Comparison of ENCODE assay signal across 28 cellular contexts in genomic region chr14:49187799-49188198, GRCh38.
DNase-seq lines count a peak whose midpoint lies in the region; ATAC-seq, FAIRE-seq and TF ChIP-seq lines count a peak whose summit lies in the region.
"Had no signal": no experiment of that assay in that cellular context is flagged by ENCODE, and none has a peak within 500 bp of the region (broad histone marks: within the 10 kb centered on the region; RNA-seq: fewer than 3 reads in every experiment).

No MANE protein-coding gene starts in this region.

- TF ChIP-seq CTCF in GM23338 (conservative IDR thresholded peaks at IDR 0.05; ENCODE audit: low read depth in 2 of 2), result no peak
- no peak for TF ChIP-seq CTCF in WTC11 (IDR thresholded peaks at IDR 0.05)
- no peak for TF ChIP-seq CTCF in H1 (IDR thresholded peaks at IDR 0.05; ENCODE audit: control extremely low read depth in 1 of 3, insufficient read depth in 1 of 3, low read depth in 1 of 3, low read length in 3 of 3)
- TF ChIP-seq CTCF in neural progenitor cell (IDR thresholded peaks at IDR 0.05), result no peak
- no peak for TF ChIP-seq CTCF in RWPE1 (conservative IDR thresholded peaks at IDR 0.05; ENCODE audit: low read depth)

- H3K9me3 ChIP-seq in H1 (ENCODE audit: insufficient read depth in 2 of 2, low read depth in 1 of 2, low read length in 1 of 2), result no peaks in the 10 kb centered on the region
- no peaks in the 10 kb centered on the region for H3K9me3 ChIP-seq in neural progenitor cell (ENCODE audit: low read depth)
- H3K9me3 ChIP-seq: BE2C, BLaER1 had no signal

- CTCF ChIA-PET in WTC11 (lab: Charles Lee) (no interaction called here), H1 (lab: Charles Lee; ENCODE audit: partially characterized antibody) (interaction anchor here (1.0 to 1.1 kb wide), 2 partner anchors 116 to 119 kb away, joined by 3 read pairs; no protein-coding TSS in a partner anchor), RWPE1 (lab: Yijun Ruan, JAX) (no interaction called here)

- no peak overlapping the region for H4K8ac ChIP-seq in H1 (ENCODE audit: extremely low read depth, insufficient read depth, low read length)

- H2AFZ ChIP-seq in GM23338 (no peak overlapping the region), H1 (ENCODE audit: low read length) (no peak overlapping the region), neural progenitor cell (replicated peaks) (no peak overlapping the region)

- no peak overlapping the region for H2BK12ac ChIP-seq in H1 (ENCODE audit: low read depth, low read length)

- H3K9me3 Mint-ChIP-seq in GM23338 (peaks cover 7% of the 10 kb centered on the region; the same call in 2 of the 3 replicates), WTC11 (peaks cover 53% of the 10 kb centered on the region), neural progenitor cell (peaks cover 27% of the 10 kb centered on the region)

- no peak overlapping the region for H2BK5ac ChIP-seq in H1 (ENCODE audit: low read depth, low read length)

- H3K27ac Mint-ChIP-seq in GM23338, result no peak overlapping the region
- no peak overlapping the region for H3K27ac Mint-ChIP-seq in WTC11
- H3K27ac Mint-ChIP-seq in neural progenitor cell, result peak overlapping the region; percentile 39
- H3K27ac Mint-ChIP-seq: CD14-positive monocyte; CD4-positive, alpha-beta memory T cell; CD4-positive, CD25-positive, alpha-beta regulatory T cell; CD8-positive, alpha-beta memory T cell had no signal

- no peak overlapping the region for H3K4ac ChIP-seq in H1 (replicated peaks; ENCODE audit: insufficient read length, low read depth, low read length)

- no peak for TF ChIP-seq RAD21 in H1 (IDR thresholded peaks at IDR 0.05 in 1 of 2, conservative IDR thresholded peaks at IDR 0.05 in 1 of 2; ENCODE audit: low read depth in 2 of 2, low read length in 2 of 2)

- no peak overlapping the region for H2BK120ac ChIP-seq in H1 (replicated peaks; ENCODE audit: low read depth, low read length)

- H2BK15ac ChIP-seq in H1 (ENCODE audit: low read length), result no peak overlapping the region

- H4K5ac ChIP-seq in H1 (ENCODE audit: insufficient read length, low read depth, low read length), result no peak overlapping the region

- no peak overlapping the region for H2BK20ac ChIP-seq in H1 (ENCODE audit: low read length)

- H2AK5ac ChIP-seq in H1 (ENCODE audit: low read depth, low read length), result no peak overlapping the region

- H3K9ac ChIP-seq in H1 (replicated peaks in 1 of 4; ENCODE audit: extremely low read depth in 1 of 4, low read depth in 3 of 4, low read length in 3 of 4), result no peak overlapping the region
- H3K9ac ChIP-seq in neural progenitor cell, result no peak overlapping the region
- H3K9ac ChIP-seq: BLaER1 had no signal

- H3K27me3 Mint-ChIP-seq in GM23338 (ENCODE audit: insufficient read depth, low read depth, poor library complexity) (no peaks in the 10 kb centered on the region), WTC11 (ENCODE audit: low read depth) (no peaks in the 10 kb centered on the region), neural progenitor cell (ENCODE audit: insufficient read depth, low read depth) (peaks cover 5% of the 10 kb centered on the region)
- H3K27me3 Mint-ChIP-seq: CD4-positive, alpha-beta memory T cell; CD4-positive, CD25-positive, alpha-beta regulatory T cell had no signal

- H3K36me3 ChIP-seq in GM23338 (ENCODE audit: insufficient read depth) (no peaks in the 10 kb centered on the region), H1 (ENCODE audit: control insufficient read depth in 2 of 4, insufficient read depth in 4 of 4, low read length in 3 of 4) (no peaks in the 10 kb centered on the region), neural progenitor cell (no peaks in the 10 kb centered on the region)
- H3K36me3 ChIP-seq: BE2C, BLaER1 had no signal

- no peak for TF ChIP-seq POLR2A in H1 (IDR thresholded peaks at IDR 0.05; ENCODE audit: control extremely low read depth in 1 of 2, low read depth in 2 of 2, low read length in 2 of 2)

- H3K36me3 Mint-ChIP-seq in GM23338 (ENCODE audit: low read depth) (no peaks in the 10 kb centered on the region), WTC11 (peaks cover 8% of the 10 kb centered on the region; the same call in 1 of the 2 replicates), neural progenitor cell (peaks cover 12% of the 10 kb centered on the region)
- H3K36me3 Mint-ChIP-seq: CD14-positive monocyte; CD4-positive, alpha-beta memory T cell; CD4-positive, CD25-positive, alpha-beta regulatory T cell; CD8-positive, alpha-beta memory T cell had no signal

- H4K20me1 ChIP-seq in GM23338 (replicated peaks; ENCODE audit: insufficient read depth) (no peaks in the 10 kb centered on the region), H1 (replicated peaks in 1 of 2; ENCODE audit: control insufficient read depth in 1 of 2, insufficient read depth in 2 of 2, low read length in 2 of 2) (no peaks in the 10 kb centered on the region), neural progenitor cell (ENCODE audit: low read depth) (no peaks in the 10 kb centered on the region)
- H4K20me1 ChIP-seq: BLaER1 had no signal

- POLR2A ChIA-PET in WTC11 (lab: Charles Lee), result no interaction called here
- POLR2A ChIA-PET in H1 (lab: Charles Lee; ENCODE audit: partially characterized antibody), result no interaction called here
- POLR2A ChIA-PET in RWPE1 (lab: Yijun Ruan, JAX; ENCODE audit: low non-redundant PET), result no interaction called here

- no peak overlapping the region for H3K23ac ChIP-seq in H1 (ENCODE audit: insufficient read length)

- H3K4me2 ChIP-seq in GM23338, result no peak overlapping the region
- no peak overlapping the region for H3K4me2 ChIP-seq in H1 (ENCODE audit: insufficient read depth in 1 of 2, low read depth in 2 of 2, low read length in 2 of 2)
- no peak overlapping the region for H3K4me2 ChIP-seq in neural progenitor cell
- H3K4me2 ChIP-seq: BLaER1 had no signal

- no peak for FAIRE-seq in H1 (lab: Jason Lieb, UNC)
- FAIRE-seq: A204.1, GM12878, GM12892, GM18507 had no signal

- H3K27me3 ChIP-seq in GM23338 (ENCODE audit: insufficient read depth), result no peaks in the 10 kb centered on the region
- no peaks in the 10 kb centered on the region for H3K27me3 ChIP-seq in H1 (replicated peaks in 1 of 4; ENCODE audit: control insufficient read depth in 3 of 4, extremely low read depth in 1 of 4, insufficient read depth in 3 of 4, low read length in 3 of 4)
- H3K27me3 ChIP-seq in neural progenitor cell, result no peaks in the 10 kb centered on the region
- H3K27me3 ChIP-seq: BE2C, BLaER1 had no signal

- H3K18ac ChIP-seq in H1 (ENCODE audit: extremely low read depth, low read length), result no peak overlapping the region

- H3K4me3 Mint-ChIP-seq in GM23338 (no peak overlapping the region), WTC11 (no peak overlapping the region), neural progenitor cell (no peak overlapping the region)
- H3K4me3 Mint-ChIP-seq: CD14-positive monocyte; CD4-positive, alpha-beta memory T cell; CD8-positive, alpha-beta memory T cell had no signal

- H4K91ac ChIP-seq in H1 (replicated peaks; ENCODE audit: insufficient read length, low read length), result no peak overlapping the region

- no peaks in the 10 kb centered on the region; the same call in 1 of the 2 replicates for H3K23me2 ChIP-seq in H1 (ENCODE audit: low read depth, low read length)

- no peak for ATAC-seq in GM23338
- ATAC-seq in WTC11, result peak; percentile 60
- ATAC-seq in GM18858 (IDR thresholded peaks at IDR 0.05; ENCODE audit: unreplicated experiment), result no peak
- ATAC-seq: GM12878 had no signal

- H3K4me1 ChIP-seq in GM23338 (ENCODE audit: insufficient read depth), result peaks cover 9% of the 10 kb centered on the region; the same call in 1 of the 2 replicates
- H3K4me1 ChIP-seq in H1 (replicated peaks in 1 of 4; ENCODE audit: control insufficient read depth in 3 of 4, insufficient read depth in 4 of 4, low read length in 3 of 4), result no peaks in the 10 kb centered on the region; a peak in 1 of 7 replicates
- peaks cover 4% of the 10 kb centered on the region for H3K4me1 ChIP-seq in neural progenitor cell
- H3K4me1 ChIP-seq: BLaER1 had no signal

- H3K27ac ChIP-seq in GM23338 (ENCODE audit: low read depth), result no peak overlapping the region
- no peak overlapping the region for H3K27ac ChIP-seq in H1 (ENCODE audit: low read depth, low read length)
- H3K27ac ChIP-seq in neural progenitor cell, result no peak overlapping the region
- no peak overlapping the region for H3K27ac ChIP-seq in RWPE1
- H3K27ac ChIP-seq: BLaER1 had no signal

- H3K56ac ChIP-seq in H1 (replicated peaks; ENCODE audit: insufficient read length, low read depth, low read length), result no peak overlapping the region

- H3K79me2 ChIP-seq in GM23338 (replicated peaks; ENCODE audit: insufficient read depth), result no peaks in the 10 kb centered on the region
- H3K79me2 ChIP-seq in H1 (ENCODE audit: control insufficient read depth in 1 of 2, insufficient read depth in 2 of 2, low read length in 2 of 2), result no peaks in the 10 kb centered on the region
- no peaks in the 10 kb centered on the region for H3K79me2 ChIP-seq in neural progenitor cell (ENCODE audit: low read depth)

- WGBS in H1 (ENCODE audit: extremely low coverage in 1 of 2, insufficient coverage in 1 of 2, insufficient read length in 1 of 2, insufficient replicate concordance in 2 of 2, low coverage in 1 of 2, low lambda C conversion rate in 2 of 2, missing lambda C conversion rate in 1 of 2), 2 experiments, result 79% methylated on average over 4 of the region's 4 CpGs; no CpG with 5 or more reads in 1 of the 2 experiments

- no peak overlapping the region for H3K14ac ChIP-seq in H1 (ENCODE audit: insufficient read length)

- TF ChIP-seq EP300 in H1 (IDR thresholded peaks at IDR 0.05; ENCODE audit: borderline replicate concordance in 1 of 2, low read depth in 2 of 2, low read length in 2 of 2), result no peak

- no peaks in the 10 kb centered on the region for H3K79me1 ChIP-seq in H1 (ENCODE audit: low read depth, low read length)

- DNase-seq in GM23338 (ENCODE audit: low spot score) (peak; percentile 10), WTC11 (ENCODE audit: low spot score) (no peak), H1 (ENCODE audit: low read depth in 1 of 2, low spot score in 2 of 2) (no peak), neural progenitor cell (ENCODE audit: low spot score) (no peak), RWPE1 (ENCODE audit: low spot score) (no peak), H4 (ENCODE audit: low spot score) (no peak)
- DNase-seq: 8988T; ACHN; BE2C; C1 segment of cervical spinal cord; CD4-positive, CD25-positive, alpha-beta regulatory T cell; CD8-positive, alpha-beta memory T cell; COR-L47; DMS 273 treated with DMSO at 0.1 percent for 48 hours; DMS153; DMS53; DMS79; DND-41; EL; GDM1 had no signal

- H3K9me2 ChIP-seq in GM23338 (ENCODE audit: insufficient read depth), result peaks cover 10% of the 10 kb centered on the region

- H3K4me3 ChIP-seq in GM23338, result no peak overlapping the region
- H3K4me3 ChIP-seq in H1 (ENCODE audit: extremely low read depth in 1 of 4, insufficient read depth in 2 of 4, low read depth in 3 of 4, low read length in 4 of 4), result no peak overlapping the region
- H3K4me3 ChIP-seq in neural progenitor cell, result no peak overlapping the region
- H3K4me3 ChIP-seq: BLaER1, GM12878 had no signal

- H3F3A ChIP-seq in GM23338 (replicated peaks; ENCODE audit: low read depth), result no peaks in the 10 kb centered on the region
- no peaks in the 10 kb centered on the region for H3F3A ChIP-seq in neural progenitor cell (ENCODE audit: low read depth)

- H3K4me1 Mint-ChIP-seq in GM23338 (peaks cover 5% of the 10 kb centered on the region; the same call in 2 of the 3 replicates), WTC11 (no peaks in the 10 kb centered on the region), neural progenitor cell (peaks cover 46% of the 10 kb centered on the region)
- H3K4me1 Mint-ChIP-seq: CD14-positive monocyte; CD4-positive, alpha-beta memory T cell; CD4-positive, CD25-positive, alpha-beta regulatory T cell; CD8-positive, alpha-beta memory T cell had no signal
